17 cellular contexts compared by ENCODE assay signal in the genomic region with DNA sequence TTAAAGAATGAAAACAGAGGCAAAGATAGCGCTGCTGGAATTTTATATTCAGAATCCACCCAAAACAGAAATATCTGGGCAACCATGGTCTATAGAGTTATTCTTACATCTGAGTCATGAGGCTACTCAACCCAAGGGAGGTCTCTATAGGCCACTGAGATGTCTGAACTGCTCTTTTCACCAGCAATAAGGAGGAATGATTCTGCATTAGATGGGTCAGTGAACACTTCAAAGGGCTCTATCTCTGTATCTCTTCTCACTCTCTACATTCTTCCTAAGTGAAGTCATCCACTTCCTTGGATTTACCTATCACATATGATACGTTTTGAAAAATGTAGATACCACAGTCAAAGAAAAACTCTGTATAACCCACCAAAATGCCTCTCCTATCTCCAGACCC.
DNase-seq lines count a peak whose midpoint lies in the region; ATAC-seq and TF ChIP-seq lines count a peak whose summit lies in the region.
"Had no signal": no experiment of that assay in that cellular context is flagged by ENCODE, and none has a peak within 500 bp of the region (broad histone marks: within the 10 kb centered on the region; RNA-seq: fewer than 3 reads in every experiment).

No MANE protein-coding gene starts in this region.

- DNase-seq in HT1080 (ENCODE audit: low read depth) (peak; percentile 43), SW480 (ENCODE audit: low spot score) (peak; percentile 60), kidney glomerular epithelial cell (lab: John Stamatoyannopoulos, UW) (peak; percentile 59), transverse colon (no peak), A673 (ENCODE audit: low spot score) (no peak), NCI-H446 (lab: John Stamatoyannopoulos, UW) (no peak)
- DNase-seq: C1 segment of cervical spinal cord, DMS 273 treated with DMSO at 0.1 percent for 48 hours, NCI-H1417 treated with DMSO at 0.1 percent for 48 hours, NCI-H2029, NCI-H2171, NCI-H748 treated with DMSO at 0.1 percent for 48 hours, SHP77 had no signal

- H3K36me3 ChIP-seq in ACC112 (ENCODE audit: insufficient read depth, low read length) (no peaks in the 10 kb centered on the region), transverse colon (no peaks in the 10 kb centered on the region), A673 (ENCODE audit: insufficient read depth, low read length, poor library complexity, severe bottlenecking) (no peaks in the 10 kb centered on the region)
- H3K36me3 ChIP-seq: HAP-1 had no signal

- no peaks in the 10 kb centered on the region for H3K27me3 ChIP-seq in ACC112 (ENCODE audit: insufficient read depth, low read length)
- H3K27me3 ChIP-seq in transverse colon: no peaks in the 10 kb centered on the region
- peaks cover 3% of the 10 kb centered on the region for H3K27me3 ChIP-seq in A673 (replicated peaks; ENCODE audit: insufficient read depth, low read depth, low read length, poor library complexity)

- WGBS in transverse colon (ENCODE audit: low coverage in 1 of 2), 2 donors: 79 to 84% methylated on average over 2 of the region's 2 CpGs

- no peak for TF ChIP-seq CTCF in transverse colon (IDR thresholded peaks at IDR 0.05)
- TF ChIP-seq CTCF in A673 (conservative IDR thresholded peaks at IDR 0.05; ENCODE audit: low read depth, low read length): no peak

- in situ Hi-C loops in transverse colon (cut with MboI; ENCODE audit: low pct_ligation_motif_present in 1 of 4, low pct_unique_long_range_greater_than_20kb in 1 of 4, low sequenced_read_pairs in 3 of 4): no loop called here

- CTCF ChIA-PET in A673 (lab: Charles Lee): no interaction called here

- TF ChIP-seq EP300 in transverse colon (IDR thresholded peaks at IDR 0.05; ENCODE audit: low read depth): no peak

- no peaks in the 10 kb centered on the region for H3K79me2 ChIP-seq in ACC112 (ENCODE audit: control insufficient read depth, insufficient read depth, low read length, unreplicated experiment)

- no peak for TF ChIP-seq POLR2A in transverse colon (IDR thresholded peaks at IDR 0.05)

- intact Hi-C loops in transverse colon (cut with DNase I; ENCODE audit: low total_unique reads): no loop called here
- intact Hi-C loops in A673 (cut with micrococcal nuclease; ENCODE audit: unreplicated experiment): no loop called here

- H3K4me1 ChIP-seq in ACC112 (ENCODE audit: control insufficient read depth, insufficient read depth, low read length, unreplicated experiment) (peaks cover 72% of the 10 kb centered on the region), transverse colon (no peaks in the 10 kb centered on the region), A673 (ENCODE audit: insufficient read depth, low read length, poor library complexity, severe bottlenecking) (no peaks in the 10 kb centered on the region)
- H3K4me1 ChIP-seq: HAP-1 had no signal

- ATAC-seq in HG02759 (IDR thresholded peaks at IDR 0.05; ENCODE audit: unreplicated experiment): no peak
- ATAC-seq: K562 had no signal

- no peak overlapping the region for H2AFZ ChIP-seq in ACC112 (ENCODE audit: low read length, unreplicated experiment)

- H3K4me3 ChIP-seq in ACC112 (ENCODE audit: low read depth, low read length) (no peak overlapping the region), transverse colon (no peak overlapping the region), A673 (ENCODE audit: low read depth, low read length, poor library complexity, severe bottlenecking) (no peak overlapping the region)
- H3K4me3 ChIP-seq: HAP-1, K562 had no signal

- BruUV-seq in A673 (replicated peaks; lab: Mats Ljungman, UMichigan): no TSS peak

- H3K9me3 ChIP-seq in transverse colon: no peaks in the 10 kb centered on the region
- no peaks in the 10 kb centered on the region for H3K9me3 ChIP-seq in A673 (ENCODE audit: low read depth, low read length, poor library complexity, severe bottlenecking)
- H3K9me3 ChIP-seq: HAP-1 had no signal

- POLR2A ChIA-PET in A673 (lab: Charles Lee; ENCODE audit: low non-redundant PET): no interaction called here

- peak overlapping the region; percentile 92 for H3K27ac ChIP-seq in ACC112 (ENCODE audit: low read depth, low read length)
- no peak overlapping the region for H3K27ac ChIP-seq in transverse colon
- no peak overlapping the region for H3K27ac ChIP-seq in A673 (ENCODE audit: low read depth, low read length, poor library complexity, severe bottlenecking)

Comparison
In these comparisons a context has a peak if more than half of its experiments do, and no peak if none do; other contexts are left out.
1. DNase-seq: peak in HT1080 (single experiment), SW480 (single experiment) and kidney glomerular epithelial cell (single experiment); none in transverse colon (single experiment), A673 (single experiment) and NCI-H446 (0 of 2).